Comparison of ENCODE assay signal across 9 cellular contexts in the genomic region with DNA sequence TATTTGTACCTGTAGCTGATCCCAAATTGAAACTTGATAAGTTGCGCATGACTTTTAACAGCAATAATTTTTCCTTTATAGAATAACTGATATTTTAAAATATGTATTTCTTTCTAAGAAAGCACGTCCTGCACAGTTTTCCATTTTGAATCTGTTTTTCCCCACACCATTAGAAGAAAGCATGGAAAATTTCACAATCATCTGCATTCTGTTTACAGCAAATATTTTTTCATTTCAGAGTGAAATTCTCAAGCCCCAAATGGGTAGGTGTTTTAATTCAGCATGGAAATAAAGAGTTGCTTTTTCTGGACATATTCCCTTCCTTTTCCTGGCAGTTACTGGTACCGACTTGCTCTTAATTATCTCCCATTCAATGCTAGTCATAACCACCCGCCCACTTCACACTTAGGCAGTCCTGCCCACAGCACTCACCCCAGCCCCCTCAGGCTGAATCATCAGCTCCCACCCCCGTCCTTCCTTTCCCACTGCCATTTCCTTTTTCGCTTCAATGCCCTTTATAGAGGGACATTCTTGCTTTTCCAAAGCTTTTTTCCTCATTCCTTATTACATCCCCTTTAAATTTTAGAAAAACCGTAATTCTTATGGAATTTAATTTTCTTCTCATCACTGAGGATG.
DNase-seq lines count a peak whose midpoint lies in the region; ATAC-seq lines count a peak whose summit lies in the region.
"Had no signal": no experiment of that assay in that cellular context is flagged by ENCODE, and none has a peak within 500 bp of the region (broad histone marks: within the 10 kb centered on the region; RNA-seq: fewer than 3 reads in every experiment).

No MANE protein-coding gene starts in this region.

- DNase-seq in DMS53 (lab: John Stamatoyannopoulos, UW), result peak; percentile 27
- DNase-seq in DMS53 treated with DMSO at 0.1 percent for 48 hours (lab: John Stamatoyannopoulos, UW; ENCODE audit: unreplicated experiment), result no peak
- peak; percentile 64 for DNase-seq in activated CD8-positive, alpha-beta memory T cell treated with anti-CD3 and anti-CD28 coated beads, Interleukin-2, amount 10 ng/mL, durations not matched to agents 7 days and 5 days
- DNase-seq in glomerular endothelial cell (ENCODE audit: extremely low read depth, low read depth, low spot score), result peak; percentile 54
- DNase-seq in stimulated activated CD4-positive, alpha-beta T cell treated with anti-CD3 and anti-CD28 coated beads, Interleukin-12 subunit alpha, Interleukin-12 subunit beta, amount 100 ng/mL, for 24 hours (ENCODE audit: low read depth in 2 of 2), result peak; percentile 13 to 51
- DNase-seq in effector CD4-positive, alpha-beta T cell, result no peak
- DNase-seq in mucosa of gallbladder (ENCODE audit: low spot score), result no peak

- peak; percentile 68 for ATAC-seq in activated CD8-positive, alpha-beta memory T cell treated with anti-CD3 and anti-CD28 coated beads, Interleukin-2, amount 10 ng/mL, durations not matched to agents 7 days and 5 days
- ATAC-seq in HG03139 (IDR thresholded peaks at IDR 0.05; ENCODE audit: unreplicated experiment), result no peak
- ATAC-seq: naive thymus-derived CD4-positive, alpha-beta T cell had no signal

- CTCF ChIA-PET in activated CD8-positive, alpha-beta memory T cell treated with anti-CD3 and anti-CD28 coated beads, Interleukin-2, amount 10 ng/mL, durations not matched to agents 7 days and 5 days (lab: Charles Lee), result interaction anchor here (1.0 to 1.7 kb wide), 4 partner anchors 9 to 59 kb away, joined by 3 to 7 read pairs (median 4); no protein-coding TSS in a partner anchor

- H3K36me3 Mint-ChIP-seq in activated CD8-positive, alpha-beta memory T cell treated with anti-CD3 and anti-CD28 coated beads, Interleukin-2, amount 10 ng/mL, durations not matched to agents 7 days and 5 days, result peaks cover 2% of the 10 kb centered on the region

- peaks cover 26% of the 10 kb centered on the region for H3K4me1 Mint-ChIP-seq in activated CD8-positive, alpha-beta memory T cell treated with anti-CD3 and anti-CD28 coated beads, Interleukin-2, amount 10 ng/mL, durations not matched to agents 7 days and 5 days

- no peaks in the 10 kb centered on the region for H3K9me3 Mint-ChIP-seq in activated CD8-positive, alpha-beta memory T cell treated with anti-CD3 and anti-CD28 coated beads, Interleukin-2, amount 10 ng/mL, durations not matched to agents 7 days and 5 days (ENCODE audit: low read depth)
- H3K9me3 Mint-ChIP-seq: naive thymus-derived CD4-positive, alpha-beta T cell had no signal

- no peak overlapping the region for H3K27ac Mint-ChIP-seq in activated CD8-positive, alpha-beta memory T cell treated with anti-CD3 and anti-CD28 coated beads, Interleukin-2, amount 10 ng/mL, durations not matched to agents 7 days and 5 days

- H3K27me3 Mint-ChIP-seq in activated CD8-positive, alpha-beta memory T cell treated with anti-CD3 and anti-CD28 coated beads, Interleukin-2, amount 10 ng/mL, durations not matched to agents 7 days and 5 days, result no peaks in the 10 kb centered on the region
- H3K27me3 Mint-ChIP-seq: naive thymus-derived CD4-positive, alpha-beta T cell had no signal

- no peak overlapping the region for H3K4me3 Mint-ChIP-seq in activated CD8-positive, alpha-beta memory T cell treated with anti-CD3 and anti-CD28 coated beads, Interleukin-2, amount 10 ng/mL, durations not matched to agents 7 days and 5 days
- H3K4me3 Mint-ChIP-seq: naive thymus-derived CD4-positive, alpha-beta T cell had no signal

Comparison
In these comparisons a context has a peak if more than half of its experiments do, and no peak if none do; other contexts are left out.
1. DNase-seq: peak in DMS53 (single experiment), activated CD8-positive, alpha-beta memory T cell treated with anti-CD3 and anti-CD28 coated beads, Interleukin-2, amount 10 ng/mL, durations not matched to agents 7 days and 5 days (single experiment), glomerular endothelial cell (single experiment) and stimulated activated CD4-positive, alpha-beta T cell treated with anti-CD3 and anti-CD28 coated beads, Interleukin-12 subunit alpha, Interleukin-12 subunit beta, amount 100 ng/mL, for 24 hours (2 of 2); none in DMS53 treated with DMSO at 0.1 percent for 48 hours (single experiment), effector CD4-positive, alpha-beta T cell (single experiment) and mucosa of gallbladder (single experiment).